Comparison of ENCODE assay signal across 1 cellular context in the genomic region with DNA sequence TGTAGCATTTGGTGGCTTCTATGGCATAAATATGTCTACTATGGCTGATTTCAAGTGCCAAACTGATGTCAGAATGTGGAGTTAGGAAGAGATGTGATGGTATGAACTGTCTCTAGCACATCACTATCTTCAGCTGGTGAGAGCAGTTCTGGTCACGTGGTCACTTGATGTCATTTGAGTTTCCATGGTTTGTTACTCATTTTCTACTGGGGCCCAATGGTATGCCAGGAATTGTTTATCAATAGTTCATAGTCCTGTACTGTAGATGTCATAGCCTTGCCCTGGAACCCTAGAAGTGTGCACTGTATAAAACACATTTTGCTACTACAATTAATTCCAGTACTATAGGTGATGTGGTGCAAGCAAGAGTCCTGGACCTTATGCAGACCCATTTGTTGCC.
TF ChIP-seq lines count a peak whose summit lies in the region.

No MANE protein-coding gene starts in this region.

TF ChIP-seq in IMR-90, 13 proteins besides CTCF, POLR2A, EP300 and RAD21:
- TF ChIP-seq, protein P1, sequence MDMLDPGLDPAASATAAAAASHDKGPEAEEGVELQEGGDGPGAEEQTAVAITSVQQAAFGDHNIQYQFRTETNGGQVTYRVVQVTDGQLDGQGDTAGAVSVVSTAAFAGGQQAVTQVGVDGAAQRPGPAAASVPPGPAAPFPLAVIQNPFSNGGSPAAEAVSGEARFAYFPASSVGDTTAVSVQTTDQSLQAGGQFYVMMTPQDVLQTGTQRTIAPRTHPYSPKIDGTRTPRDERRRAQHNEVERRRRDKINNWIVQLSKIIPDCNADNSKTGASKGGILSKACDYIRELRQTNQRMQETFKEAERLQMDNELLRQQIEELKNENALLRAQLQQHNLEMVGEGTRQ (IDR thresholded peaks at IDR 0.05; ENCODE audit: low read depth, low read length), result 0 out of 2 replicates have a peak, but pooled peaks have one; percentile 42
- TF ChIP-seq CHD1 (IDR thresholded peaks at IDR 0.05; ENCODE audit: low read depth, low read length), result no peak
- no peak for TF ChIP-seq NFE2L2 (IDR thresholded peaks at IDR 0.05; ENCODE audit: low read depth, low read length)
